In the genomic region with DNA sequence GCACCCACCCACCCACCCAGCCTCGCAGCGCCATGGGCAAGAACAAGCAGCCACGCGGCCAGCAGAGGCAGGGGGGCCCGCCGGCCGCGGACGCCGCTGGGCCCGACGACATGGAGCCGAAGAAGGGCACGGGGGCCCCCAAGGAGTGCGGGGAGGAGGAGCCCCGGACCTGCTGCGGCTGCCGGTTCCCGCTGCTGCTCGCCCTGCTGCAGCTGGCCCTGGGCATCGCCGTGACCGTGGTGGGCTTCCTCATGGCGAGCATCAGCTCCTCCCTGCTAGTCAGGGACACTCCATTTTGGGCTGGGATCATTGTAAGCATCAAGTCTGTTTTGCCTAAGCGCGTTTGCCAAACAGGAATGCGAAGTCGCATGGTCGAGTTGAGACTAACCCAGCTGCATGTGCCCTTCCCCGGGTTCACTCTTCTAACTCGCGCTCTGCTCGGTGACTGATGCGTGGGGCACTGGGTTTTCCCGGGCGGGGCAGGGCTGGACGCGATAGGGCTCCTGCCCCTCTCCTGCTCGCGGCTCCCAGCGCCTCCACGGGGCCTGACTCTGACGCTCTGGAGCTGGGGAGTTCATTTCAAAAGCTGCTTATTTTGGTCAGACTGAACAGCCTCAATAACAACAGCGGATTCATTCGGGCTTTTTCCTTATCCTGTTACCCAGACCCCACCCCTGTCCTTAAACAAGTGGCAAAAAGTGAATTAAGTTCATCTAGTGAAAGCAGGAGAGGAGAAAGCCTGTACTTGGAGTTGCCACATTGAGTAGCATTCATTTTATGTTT, we compare ENCODE assay signal across 8 cellular contexts. TPM values are rescaled to one million over a fixed set of nuclear protein-coding genes. Genes with fewer than 3 reads are reported as not detected.
A peak's percentile ranks its signal among the peaks of the same experiment; 100 is the strongest.
DNase-seq lines count a peak whose midpoint lies in the region; ATAC-seq, FAIRE-seq and TF ChIP-seq lines count a peak whose summit lies in the region.

No MANE protein-coding gene starts in this region.

- H3K36me3 Mint-ChIP-seq in chondrocyte (ENCODE audit: low read depth), result no peaks in the 10 kb centered on the region

- peak overlapping the region; percentile 84 to 97 (median 91) for H3K9ac ChIP-seq in skeletal muscle tissue (ENCODE audit: low read depth in 1 of 3, low read length in 3 of 3)

- peaks cover 16 to 24% (median 22%) of the 10 kb centered on the region in 3 donors for H3K4me1 ChIP-seq in skeletal muscle tissue (ENCODE audit: control insufficient read depth in 3 of 3, insufficient read depth in 3 of 3, low read length in 3 of 3)

- H3K9me3 Mint-ChIP-seq in chondrocyte (ENCODE audit: low read depth), result no peaks in the 10 kb centered on the region

- TF ChIP-seq CTCF in chondrocyte (IDR thresholded peaks at IDR 0.05), result no peak
- no peak for TF ChIP-seq CTCF in kidney epithelial cell (IDR thresholded peaks at IDR 0.05; ENCODE audit: insufficient read depth, low read length, poor library complexity, severe bottlenecking)

- no peaks in the 10 kb centered on the region for H3K9me3 ChIP-seq in skeletal muscle tissue (ENCODE audit: control insufficient read depth in 3 of 3, low read length in 3 of 3)

- H3K27ac Mint-ChIP-seq in chondrocyte (ENCODE audit: unreplicated experiment), result peak overlapping the region; percentile 95

- H3K4me3 Mint-ChIP-seq in chondrocyte (ENCODE audit: unreplicated experiment), result peak overlapping the region; percentile 91

- no peaks in the 10 kb centered on the region for H3K27me3 Mint-ChIP-seq in chondrocyte (ENCODE audit: low read depth)

- H3K27ac ChIP-seq in skeletal muscle tissue (ENCODE audit: low read depth, low read length), result peak overlapping the region; percentile 88

- H3K36me3 ChIP-seq in kidney epithelial cell (ENCODE audit: control insufficient read depth, insufficient read depth, low read length) (no peaks in the 10 kb centered on the region), skeletal muscle tissue (ENCODE audit: control insufficient read depth in 3 of 3, insufficient read depth in 3 of 3, low read length in 3 of 3) (no peaks in the 10 kb centered on the region)

- peak; percentile 49 for ATAC-seq in GM19463 (IDR thresholded peaks at IDR 0.05; ENCODE audit: unreplicated experiment)

- H3K4me1 Mint-ChIP-seq in chondrocyte (ENCODE audit: low read depth), result peaks cover 41% of the 10 kb centered on the region

- DNase-seq in CD1c-positive myeloid dendritic cell (ENCODE audit: extremely low spot score), result peak; percentile 24
- DNase-seq in NCI-H526 (lab: John Stamatoyannopoulos, UW), result peak; percentile 7 to 72
- DNase-seq in chondrocyte (ENCODE audit: low spot score), result no peak
- DNase-seq in kidney epithelial cell (ENCODE audit: low read depth), result no peak
- no peak for DNase-seq in GOT3 (lab: John Stamatoyannopoulos, UW)
- no peak for DNase-seq in RCC 7860 (ENCODE audit: low spot score)

- H3K4me3 ChIP-seq in kidney epithelial cell (ENCODE audit: low read depth, low read length) (peak overlapping the region; percentile 52), skeletal muscle tissue (ENCODE audit: low read length in 3 of 3) (peak overlapping the region; percentile 77 to 94 (median 94))

- H3K27me3 ChIP-seq in kidney epithelial cell (ENCODE audit: control insufficient read depth, insufficient read depth, low read length) (no peaks in the 10 kb centered on the region), skeletal muscle tissue (ENCODE audit: control insufficient read depth in 3 of 3, insufficient read depth in 3 of 3, low read length in 3 of 3) (no peaks in the 10 kb centered on the region)

- FAIRE-seq in RCC 7860 (lab: Jason Lieb, UNC), result no peak

RNA-seq across cellular contexts. Expression of gene SSPN, which starts 0.5 kb away (rescaled TPM):
- total RNA-seq in chondrocyte (38.9 to 42.9 TPM (median 39.2 TPM) in 3 replicates), kidney epithelial cell (1.7 and 7.1 TPM in 2 replicates), skeletal muscle tissue (56.9 TPM)

Comparison
In these comparisons a context has a peak if more than half of its experiments do, and no peak if none do; other contexts are left out.
1. DNase-seq: peak in CD1c-positive myeloid dendritic cell (single experiment) and NCI-H526 (2 of 2); none in chondrocyte (single experiment), kidney epithelial cell (single experiment), GOT3 (single experiment) and RCC 7860 (single experiment).